Comparison of ENCODE assay signal across 8 cellular contexts in the genomic region with DNA sequence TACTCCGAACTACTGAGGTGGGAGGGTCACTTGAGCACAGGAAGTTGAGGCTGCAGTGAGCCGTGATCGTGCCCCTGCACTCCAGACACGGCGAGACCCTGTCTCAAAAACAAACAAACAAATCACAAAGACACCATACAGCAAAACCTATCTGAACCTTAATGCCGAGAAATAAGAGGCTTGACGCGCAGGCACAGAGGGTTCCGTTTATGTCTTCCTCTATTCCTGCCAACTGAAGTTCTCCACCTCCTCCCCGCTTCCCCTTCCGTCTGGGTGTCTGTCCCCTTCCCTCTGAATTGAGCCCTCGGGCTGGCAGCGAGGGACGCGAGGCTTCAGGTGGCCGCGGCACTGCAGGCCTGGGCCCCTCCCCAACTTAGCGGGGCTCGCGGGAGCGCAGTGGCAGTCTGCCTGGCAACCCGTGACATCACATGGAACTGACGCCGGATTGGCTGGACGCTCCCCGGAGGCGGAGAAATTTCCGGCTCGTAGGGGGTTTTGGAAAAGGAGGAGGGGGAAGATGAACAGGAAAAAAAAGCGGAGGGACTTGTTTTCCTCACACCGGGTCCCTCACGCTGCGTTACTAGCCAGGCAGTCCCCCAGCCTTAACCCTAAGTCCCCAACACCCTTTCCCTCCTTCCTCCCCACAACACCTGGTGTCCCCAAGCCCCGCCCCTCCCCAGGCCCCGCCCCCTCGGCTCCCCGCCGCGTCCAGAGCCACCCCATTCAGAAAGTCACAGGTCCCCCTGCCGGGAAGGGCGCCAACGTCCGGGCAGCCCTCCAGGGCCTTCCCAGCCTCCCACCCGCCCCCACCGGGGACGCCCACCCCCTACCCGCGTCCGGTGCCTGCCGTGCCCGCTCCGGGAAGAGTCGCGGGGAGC. TPM values are rescaled to one million over a fixed set of nuclear protein-coding genes. Genes with fewer than 3 reads are reported as not detected.
DNase-seq lines count a peak whose midpoint lies in the region; ATAC-seq and TF ChIP-seq lines count a peak whose summit lies in the region.

No MANE protein-coding gene starts in this region.

- CTCF ChIA-PET in activated CD8-positive, alpha-beta T cell treated with anti-CD3 and anti-CD28 coated beads for 36 hours (lab: Charles Lee) = interaction anchor here (1.3 kb wide), 1 partner anchor 29 kb away, joined by 3 read pairs; no protein-coding TSS in a partner anchor

- TF ChIP-seq CTCF in BE2C (IDR thresholded peaks at IDR 0.05; ENCODE audit: low read depth, low read length) = no peak
- TF ChIP-seq CTCF in activated CD8-positive, alpha-beta T cell treated with anti-CD3 and anti-CD28 coated beads for 36 hours (IDR thresholded peaks at IDR 0.05) = no peak

- H3K36me3 Mint-ChIP-seq in activated CD8-positive, alpha-beta T cell treated with anti-CD3 and anti-CD28 coated beads for 36 hours (ENCODE audit: low read depth) = no peaks in the 10 kb centered on the region

- DNase-seq in BE2C (peak; percentile 82), NCI-H748 (lab: John Stamatoyannopoulos, UW; ENCODE audit: unreplicated experiment) (peak; percentile 90), lung microvascular endothelial cell (ENCODE audit: low read depth in 2 of 2) (peak; percentile 60 to 86)
- peak; percentile 85 for DNase-seq in activated CD8-positive, alpha-beta T cell treated with anti-CD3 and anti-CD28 coated beads for 36 hours
- DNase-seq in effector CD8-positive, alpha-beta T cell (lab: John Stamatoyannopoulos, UW) = peak; percentile 83
- peak; percentile 68 to 91 (median 81) for DNase-seq in stimulated activated CD4-positive, alpha-beta T cell treated with anti-CD3 and anti-CD28 coated beads, TNF-alpha, amount 100 ng/mL, for 1 hour (ENCODE audit: low read depth in 3 of 3, low spot score in 1 of 3)

- no peaks in the 10 kb centered on the region for H3K36me3 ChIP-seq in BE2C

- H3K27me3 Mint-ChIP-seq in activated CD8-positive, alpha-beta T cell treated with anti-CD3 and anti-CD28 coated beads for 36 hours = peaks cover 19% of the 10 kb centered on the region

- no peaks in the 10 kb centered on the region for H3K9me3 ChIP-seq in BE2C

- no peaks in the 10 kb centered on the region for H3K9me3 Mint-ChIP-seq in activated CD8-positive, alpha-beta T cell treated with anti-CD3 and anti-CD28 coated beads for 36 hours

- ATAC-seq in GM19324 (IDR thresholded peaks at IDR 0.05; ENCODE audit: low FRiP score, unreplicated experiment) = peak; percentile 73
- peak; percentile 50 for ATAC-seq in HG03469 (IDR thresholded peaks at IDR 0.05; ENCODE audit: unreplicated experiment)
- ATAC-seq in activated CD8-positive, alpha-beta T cell treated with anti-CD3 and anti-CD28 coated beads for 36 hours = peak; percentile 97

- peak overlapping the region; percentile 85 for H3K27ac Mint-ChIP-seq in activated CD8-positive, alpha-beta T cell treated with anti-CD3 and anti-CD28 coated beads for 36 hours

- H3K27me3 ChIP-seq in BE2C = no peaks in the 10 kb centered on the region

- H3K4me1 ChIP-seq in BE2C = peaks cover 7% of the 10 kb centered on the region

- peak overlapping the region; percentile 77 for H3K4me3 Mint-ChIP-seq in activated CD8-positive, alpha-beta T cell treated with anti-CD3 and anti-CD28 coated beads for 36 hours

- POLR2A ChIA-PET in activated CD8-positive, alpha-beta T cell treated with anti-CD3 and anti-CD28 coated beads for 36 hours (lab: Charles Lee) = interaction anchor here (0.6 to 0.7 kb wide), 2 partner anchors 47 to 74 kb away, joined by 3 read pairs; a partner anchor contains a TSS

- peaks cover 11% of the 10 kb centered on the region for H3K4me1 Mint-ChIP-seq in activated CD8-positive, alpha-beta T cell treated with anti-CD3 and anti-CD28 coated beads for 36 hours (ENCODE audit: low read depth)

- peak overlapping the region; percentile 53 for H3K4me3 ChIP-seq in BE2C (ENCODE audit: low read depth, low read length)

- intact Hi-C loops in activated CD8-positive, alpha-beta T cell treated with anti-CD3 and anti-CD28 coated beads for 36 hours (cut with micrococcal nuclease) = no loop called here

RNA-seq across cellular contexts. Expression of a gene that starts 1.1 kb away (rescaled TPM):
- not detected for polyA plus RNA-seq in BE2C (2012; ENCODE audit: insufficient read depth, insufficient read length, low read depth)
- under 1 TPM; 0.11 to 0.59 TPM for total RNA-seq in activated CD8-positive, alpha-beta T cell treated with anti-CD3 and anti-CD28 coated beads for 36 hours
- total RNA-seq in lung microvascular endothelial cell = not detected in 2 replicates

RNA-seq across cellular contexts. Expression of a gene that starts 12.8 kb away (rescaled TPM):
- polyA plus RNA-seq in BE2C (2012; ENCODE audit: insufficient read depth, insufficient read length, low read depth) = not detected
- 1 to 10 TPM in 1 of 2 experiments, under 1 TPM in 1; 0.68 to 1.5 TPM for total RNA-seq in activated CD8-positive, alpha-beta T cell treated with anti-CD3 and anti-CD28 coated beads for 36 hours
- total RNA-seq in lung microvascular endothelial cell = not detected in 2 replicates

RNA-seq across cellular contexts. Expression of a gene that starts 44.7 kb away (rescaled TPM):
- 327 TPM for polyA plus RNA-seq in BE2C (2012; ENCODE audit: insufficient read depth, insufficient read length, low read depth)
- 10 to 100 TPM; 28.7 to 31.2 TPM for total RNA-seq in activated CD8-positive, alpha-beta T cell treated with anti-CD3 and anti-CD28 coated beads for 36 hours
- total RNA-seq in lung microvascular endothelial cell = 25.7 and 46.0 TPM in 2 replicates

RNA-seq across cellular contexts. Expression of a gene that starts 45.1 kb away (rescaled TPM):
- not detected for polyA plus RNA-seq in BE2C (2012; ENCODE audit: insufficient read depth, insufficient read length, low read depth)
- total RNA-seq in activated CD8-positive, alpha-beta T cell treated with anti-CD3 and anti-CD28 coated beads for 36 hours = 1 to 10 TPM in 1 of 2 experiments, under 1 TPM in 1; 0.36 to 1.5 TPM
- under 0.01 and 0.20 TPM in 2 replicates for total RNA-seq in lung microvascular endothelial cell

RNA-seq across cellular contexts. Expression of a gene that starts 47.4 kb away (rescaled TPM):
- 20.8 TPM for polyA plus RNA-seq in BE2C (2012; ENCODE audit: insufficient read depth, insufficient read length, low read depth)
- total RNA-seq in activated CD8-positive, alpha-beta T cell treated with anti-CD3 and anti-CD28 coated beads for 36 hours = 100 to 1,000 TPM; 214 to 215 TPM
- total RNA-seq in lung microvascular endothelial cell = 38.1 and 39.5 TPM in 2 replicates

Comparison
In these comparisons a context has a peak if more than half of its experiments do, and no peak if none do; other contexts are left out.
1. Peak in every context shown above with its lines: DNase-seq, ATAC-seq and H3K4me3 ChIP-seq.